Comparison of ENCODE assay signal across 1 cellular context in genomic region chr6:37202788-37203491, GRCh38.
A peak's percentile ranks its signal among the peaks of the same experiment; 100 is the strongest.
TF ChIP-seq lines count a peak whose summit lies in the region.

No MANE protein-coding gene starts in this region.

TF ChIP-seq in HEK293, 187 proteins besides CTCF, POLR2A, EP300 and RAD21 (continued from another document and continues in another):
- TF ChIP-seq, protein P1, sequence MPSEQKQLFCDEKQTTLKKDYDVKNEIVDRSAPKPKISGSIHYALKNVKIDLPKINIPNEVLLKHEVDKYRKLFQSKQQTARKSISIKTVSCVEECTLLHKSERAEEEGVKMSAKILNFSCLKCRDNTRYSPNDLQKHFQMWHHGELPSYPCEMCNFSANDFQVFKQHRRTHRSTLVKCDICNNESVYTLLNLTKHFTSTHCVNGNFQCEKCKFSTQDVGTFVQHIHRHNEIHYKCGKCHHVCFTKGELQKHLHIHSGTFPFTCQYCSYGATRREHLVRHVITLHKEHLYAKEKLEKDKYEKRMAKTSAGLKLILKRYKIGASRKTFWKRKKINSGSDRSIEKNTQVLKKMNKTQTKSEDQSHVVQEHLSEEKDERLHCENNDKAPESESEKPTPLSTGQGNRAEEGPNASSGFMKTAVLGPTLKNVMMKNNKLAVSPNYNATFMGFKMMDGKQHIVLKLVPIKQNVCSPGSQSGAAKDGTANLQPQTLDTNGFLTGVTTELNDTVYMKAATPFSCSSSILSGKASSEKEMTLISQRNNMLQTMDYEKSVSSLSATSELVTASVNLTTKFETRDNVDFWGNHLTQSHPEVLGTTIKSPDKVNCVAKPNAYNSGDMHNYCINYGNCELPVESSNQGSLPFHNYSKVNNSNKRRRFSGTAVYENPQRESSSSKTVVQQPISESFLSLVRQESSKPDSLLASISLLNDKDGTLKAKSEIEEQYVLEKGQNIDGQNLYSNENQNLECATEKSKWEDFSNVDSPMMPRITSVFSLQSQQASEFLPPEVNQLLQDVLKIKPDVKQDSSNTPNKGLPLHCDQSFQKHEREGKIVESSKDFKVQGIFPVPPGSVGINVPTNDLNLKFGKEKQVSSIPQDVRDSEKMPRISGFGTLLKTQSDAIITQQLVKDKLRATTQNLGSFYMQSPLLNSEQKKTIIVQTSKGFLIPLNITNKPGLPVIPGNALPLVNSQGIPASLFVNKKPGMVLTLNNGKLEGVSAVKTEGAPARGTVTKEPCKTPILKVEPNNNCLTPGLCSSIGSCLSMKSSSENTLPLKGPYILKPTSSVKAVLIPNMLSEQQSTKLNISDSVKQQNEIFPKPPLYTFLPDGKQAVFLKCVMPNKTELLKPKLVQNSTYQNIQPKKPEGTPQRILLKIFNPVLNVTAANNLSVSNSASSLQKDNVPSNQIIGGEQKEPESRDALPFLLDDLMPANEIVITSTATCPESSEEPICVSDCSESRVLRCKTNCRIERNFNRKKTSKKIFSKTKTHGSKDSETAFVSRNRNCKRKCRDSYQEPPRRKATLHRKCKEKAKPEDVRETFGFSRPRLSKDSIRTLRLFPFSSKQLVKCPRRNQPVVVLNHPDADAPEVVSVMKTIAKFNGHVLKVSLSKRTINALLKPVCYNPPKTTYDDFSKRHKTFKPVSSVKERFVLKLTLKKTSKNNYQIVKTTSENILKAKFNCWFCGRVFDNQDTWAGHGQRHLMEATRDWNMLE (tag by site-specific recombination; conservative IDR thresholded peaks at IDR 0.05; ENCODE audit: low read depth): 0 out of 2 replicates have a peak, but pooled peaks have one; percentile 18
- TF ChIP-seq ZFP3 (tag by site-specific recombination; IDR thresholded peaks at IDR 0.05; ENCODE audit: low read depth): no peak
- TF ChIP-seq SP3 (tag by site-specific recombination; IDR thresholded peaks at IDR 0.05): peak; percentile 24; the same call in 1 of the 2 replicates
- TF ChIP-seq ZNF449 (tag by site-specific recombination; IDR thresholded peaks at IDR 0.05): no peak
- TF ChIP-seq ZNF776 (tag by site-specific recombination; IDR thresholded peaks at IDR 0.05; ENCODE audit: borderline replicate concordance): no peak
- TF ChIP-seq, protein P2, sequence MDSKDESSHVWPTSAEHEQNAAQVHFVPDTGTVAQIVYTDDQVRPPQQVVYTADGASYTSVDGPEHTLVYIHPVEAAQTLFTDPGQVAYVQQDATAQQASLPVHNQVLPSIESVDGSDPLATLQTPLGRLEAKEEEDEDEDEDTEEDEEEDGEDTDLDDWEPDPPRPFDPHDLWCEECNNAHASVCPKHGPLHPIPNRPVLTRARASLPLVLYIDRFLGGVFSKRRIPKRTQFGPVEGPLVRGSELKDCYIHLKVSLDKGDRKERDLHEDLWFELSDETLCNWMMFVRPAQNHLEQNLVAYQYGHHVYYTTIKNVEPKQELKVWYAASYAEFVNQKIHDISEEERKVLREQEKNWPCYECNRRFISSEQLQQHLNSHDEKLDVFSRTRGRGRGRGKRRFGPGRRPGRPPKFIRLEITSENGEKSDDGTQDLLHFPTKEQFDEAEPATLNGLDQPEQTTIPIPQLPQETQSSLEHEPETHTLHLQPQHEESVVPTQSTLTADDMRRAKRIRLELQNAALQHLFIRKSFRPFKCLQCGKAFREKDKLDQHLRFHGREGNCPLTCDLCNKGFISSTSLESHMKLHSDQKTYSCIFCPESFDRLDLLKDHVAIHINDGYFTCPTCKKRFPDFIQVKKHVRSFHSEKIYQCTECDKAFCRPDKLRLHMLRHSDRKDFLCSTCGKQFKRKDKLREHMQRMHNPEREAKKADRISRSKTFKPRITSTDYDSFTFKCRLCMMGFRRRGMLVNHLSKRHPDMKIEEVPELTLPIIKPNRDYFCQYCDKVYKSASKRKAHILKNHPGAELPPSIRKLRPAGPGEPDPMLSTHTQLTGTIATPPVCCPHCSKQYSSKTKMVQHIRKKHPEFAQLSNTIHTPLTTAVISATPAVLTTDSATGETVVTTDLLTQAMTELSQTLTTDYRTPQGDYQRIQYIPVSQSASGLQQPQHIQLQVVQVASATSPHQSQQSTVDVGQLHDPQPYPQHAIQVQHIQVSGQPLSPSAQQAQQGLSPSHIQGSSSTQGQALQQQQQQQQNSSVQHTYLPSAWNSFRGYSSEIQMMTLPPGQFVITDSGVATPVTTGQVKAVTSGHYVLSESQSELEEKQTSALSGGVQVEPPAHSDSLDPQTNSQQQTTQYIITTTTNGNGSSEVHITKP (tag by site-specific recombination; IDR thresholded peaks at IDR 0.05): no peak
- no peak for TF ChIP-seq ZBTB7A (tag by site-specific recombination; IDR thresholded peaks at IDR 0.05; ENCODE audit: low read depth)
- TF ChIP-seq ZNF169 (tag by site-specific recombination; IDR thresholded peaks at IDR 0.05): no peak
- TF ChIP-seq, protein P3, sequence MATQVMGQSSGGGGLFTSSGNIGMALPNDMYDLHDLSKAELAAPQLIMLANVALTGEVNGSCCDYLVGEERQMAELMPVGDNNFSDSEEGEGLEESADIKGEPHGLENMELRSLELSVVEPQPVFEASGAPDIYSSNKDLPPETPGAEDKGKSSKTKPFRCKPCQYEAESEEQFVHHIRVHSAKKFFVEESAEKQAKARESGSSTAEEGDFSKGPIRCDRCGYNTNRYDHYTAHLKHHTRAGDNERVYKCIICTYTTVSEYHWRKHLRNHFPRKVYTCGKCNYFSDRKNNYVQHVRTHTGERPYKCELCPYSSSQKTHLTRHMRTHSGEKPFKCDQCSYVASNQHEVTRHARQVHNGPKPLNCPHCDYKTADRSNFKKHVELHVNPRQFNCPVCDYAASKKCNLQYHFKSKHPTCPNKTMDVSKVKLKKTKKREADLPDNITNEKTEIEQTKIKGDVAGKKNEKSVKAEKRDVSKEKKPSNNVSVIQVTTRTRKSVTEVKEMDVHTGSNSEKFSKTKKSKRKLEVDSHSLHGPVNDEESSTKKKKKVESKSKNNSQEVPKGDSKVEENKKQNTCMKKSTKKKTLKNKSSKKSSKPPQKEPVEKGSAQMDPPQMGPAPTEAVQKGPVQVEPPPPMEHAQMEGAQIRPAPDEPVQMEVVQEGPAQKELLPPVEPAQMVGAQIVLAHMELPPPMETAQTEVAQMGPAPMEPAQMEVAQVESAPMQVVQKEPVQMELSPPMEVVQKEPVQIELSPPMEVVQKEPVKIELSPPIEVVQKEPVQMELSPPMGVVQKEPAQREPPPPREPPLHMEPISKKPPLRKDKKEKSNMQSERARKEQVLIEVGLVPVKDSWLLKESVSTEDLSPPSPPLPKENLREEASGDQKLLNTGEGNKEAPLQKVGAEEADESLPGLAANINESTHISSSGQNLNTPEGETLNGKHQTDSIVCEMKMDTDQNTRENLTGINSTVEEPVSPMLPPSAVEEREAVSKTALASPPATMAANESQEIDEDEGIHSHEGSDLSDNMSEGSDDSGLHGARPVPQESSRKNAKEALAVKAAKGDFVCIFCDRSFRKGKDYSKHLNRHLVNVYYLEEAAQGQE (tag by site-specific recombination; IDR thresholded peaks at IDR 0.05): no peak
- no peak for TF ChIP-seq ZNF513 (tag by site-specific recombination; IDR thresholded peaks at IDR 0.05)
- TF ChIP-seq PRDM4 (tag by site-specific recombination; IDR thresholded peaks at IDR 0.05): 0 out of 2 replicates have a peak, but pooled peaks have one; percentile 33
- TF ChIP-seq ZXDB (tag by site-specific recombination; IDR thresholded peaks at IDR 0.05): peak; percentile 83
- no peak for TF ChIP-seq ZNF768 (tag by site-specific recombination; IDR thresholded peaks at IDR 0.05)
- no peak for TF ChIP-seq HOXA7 (CRISPR knock-in tag; IDR thresholded peaks at IDR 0.05; ENCODE audit: borderline replicate concordance)
- TF ChIP-seq, protein P4, sequence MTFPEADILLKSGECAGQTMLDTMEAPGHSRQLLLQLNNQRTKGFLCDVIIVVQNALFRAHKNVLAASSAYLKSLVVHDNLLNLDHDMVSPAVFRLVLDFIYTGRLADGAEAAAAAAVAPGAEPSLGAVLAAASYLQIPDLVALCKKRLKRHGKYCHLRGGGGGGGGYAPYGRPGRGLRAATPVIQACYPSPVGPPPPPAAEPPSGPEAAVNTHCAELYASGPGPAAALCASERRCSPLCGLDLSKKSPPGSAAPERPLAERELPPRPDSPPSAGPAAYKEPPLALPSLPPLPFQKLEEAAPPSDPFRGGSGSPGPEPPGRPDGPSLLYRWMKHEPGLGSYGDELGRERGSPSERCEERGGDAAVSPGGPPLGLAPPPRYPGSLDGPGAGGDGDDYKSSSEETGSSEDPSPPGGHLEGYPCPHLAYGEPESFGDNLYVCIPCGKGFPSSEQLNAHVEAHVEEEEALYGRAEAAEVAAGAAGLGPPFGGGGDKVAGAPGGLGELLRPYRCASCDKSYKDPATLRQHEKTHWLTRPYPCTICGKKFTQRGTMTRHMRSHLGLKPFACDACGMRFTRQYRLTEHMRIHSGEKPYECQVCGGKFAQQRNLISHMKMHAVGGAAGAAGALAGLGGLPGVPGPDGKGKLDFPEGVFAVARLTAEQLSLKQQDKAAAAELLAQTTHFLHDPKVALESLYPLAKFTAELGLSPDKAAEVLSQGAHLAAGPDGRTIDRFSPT (tag by site-specific recombination; IDR thresholded peaks at IDR 0.05): no peak
- TF ChIP-seq ZNF777 (tag by site-specific recombination; IDR thresholded peaks at IDR 0.05; ENCODE audit: borderline replicate concordance): no peak
- no peak for TF ChIP-seq ZNF785 (tag by site-specific recombination; IDR thresholded peaks at IDR 0.05)
- TF ChIP-seq ZNF394 (tag by site-specific recombination; IDR thresholded peaks at IDR 0.05; ENCODE audit: borderline replicate concordance): no peak
- no peak for TF ChIP-seq ZFP41 (tag by site-specific recombination; IDR thresholded peaks at IDR 0.05; ENCODE audit: borderline replicate concordance)
- no peak for TF ChIP-seq ZNF561 (tag by site-specific recombination; IDR thresholded peaks at IDR 0.05; ENCODE audit: borderline replicate concordance)
- TF ChIP-seq ZNF747 (tag by site-specific recombination; IDR thresholded peaks at IDR 0.05): no peak
- TF ChIP-seq ZNF488 (tag by site-specific recombination; IDR thresholded peaks at IDR 0.05): no peak
- TF ChIP-seq YY2 (tag by site-specific recombination; IDR thresholded peaks at IDR 0.05): no peak
- TF ChIP-seq ZNF677 (tag by site-specific recombination; IDR thresholded peaks at IDR 0.05): no peak
- TF ChIP-seq ZNF473 (tag by site-specific recombination; IDR thresholded peaks at IDR 0.05): no peak
- TF ChIP-seq GLIS2 (tag by site-specific recombination; IDR thresholded peaks at IDR 0.05): no peak
- no peak for TF ChIP-seq ZNF140 (tag by site-specific recombination; IDR thresholded peaks at IDR 0.05)
- no peak for TF ChIP-seq ZNF600 (tag by site-specific recombination; IDR thresholded peaks at IDR 0.05)
- TF ChIP-seq ZNF624 (tag by site-specific recombination; IDR thresholded peaks at IDR 0.05): no peak
- TF ChIP-seq OSR2 (tag by site-specific recombination; IDR thresholded peaks at IDR 0.05): 0 out of 2 replicates have a peak, but pooled peaks have one; percentile 30
- TF ChIP-seq, protein P5, sequence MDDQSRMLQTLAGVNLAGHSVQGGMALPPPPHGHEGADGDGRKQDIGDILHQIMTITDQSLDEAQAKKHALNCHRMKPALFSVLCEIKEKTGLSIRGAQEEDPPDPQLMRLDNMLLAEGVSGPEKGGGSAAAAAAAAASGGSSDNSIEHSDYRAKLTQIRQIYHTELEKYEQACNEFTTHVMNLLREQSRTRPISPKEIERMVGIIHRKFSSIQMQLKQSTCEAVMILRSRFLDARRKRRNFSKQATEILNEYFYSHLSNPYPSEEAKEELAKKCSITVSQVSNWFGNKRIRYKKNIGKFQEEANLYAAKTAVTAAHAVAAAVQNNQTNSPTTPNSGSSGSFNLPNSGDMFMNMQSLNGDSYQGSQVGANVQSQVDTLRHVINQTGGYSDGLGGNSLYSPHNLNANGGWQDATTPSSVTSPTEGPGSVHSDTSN (CRISPR knock-in tag; IDR thresholded peaks at IDR 0.05): no peak
- no peak for TF ChIP-seq ZNF184 (tag by site-specific recombination; IDR thresholded peaks at IDR 0.05)
- no peak for TF ChIP-seq WT1 (tag by site-specific recombination; IDR thresholded peaks at IDR 0.05)
- no peak for TF ChIP-seq ZNF837 (tag by site-specific recombination; IDR thresholded peaks at IDR 0.05)
